8 cellular contexts compared by ENCODE assay signal in genomic region chr5:109743770-109744212, GRCh38. TPM values are rescaled to one million over a fixed set of nuclear protein-coding genes. Genes with fewer than 3 reads are reported as not detected.
DNase-seq lines count a peak whose midpoint lies in the region; ATAC-seq and TF ChIP-seq lines count a peak whose summit lies in the region.

No MANE protein-coding gene starts in this region.

- H3K4me1 Mint-ChIP-seq in CD8-positive, alpha-beta T cell (ENCODE audit: low read depth), result peaks cover 79% of the 10 kb centered on the region
- H3K4me1 Mint-ChIP-seq in activated CD4-positive, alpha-beta T cell treated with anti-CD3 and anti-CD28 coated beads for 36 hours, result peaks cover 48% of the 10 kb centered on the region

- 0 out of 2 replicates have a peak, but pooled peaks cover 2% of the 10 kb centered on the region for H4K20me1 ChIP-seq in MM.1S (ENCODE audit: insufficient read depth, low read length)

- ATAC-seq in right lobe of liver, result peak; percentile 57 to 80 (median 68)
- ATAC-seq in CD8-positive, alpha-beta T cell, result no peak
- no peak for ATAC-seq in activated CD4-positive, alpha-beta T cell treated with anti-CD3 and anti-CD28 coated beads for 36 hours

- H3K9me2 ChIP-seq in MM.1S (replicated peaks; ENCODE audit: insufficient read depth, low read length), result no peaks in the 10 kb centered on the region

- no peak overlapping the region for H2AFZ ChIP-seq in MM.1S (ENCODE audit: low read length)

- H3K9me3 ChIP-seq in MM.1S (replicated peaks; ENCODE audit: insufficient read depth, low read length) (no peaks in the 10 kb centered on the region), right lobe of liver (no peaks in the 10 kb centered on the region), thyroid gland (no peaks in the 10 kb centered on the region)
- H3K9me3 ChIP-seq in CD8-positive, alpha-beta T cell (ENCODE audit: low read length), result no peaks in the 10 kb centered on the region

- peaks cover 58% of the 10 kb centered on the region for H3K4me1 ChIP-seq in MM.1S (ENCODE audit: low read length)
- peaks cover 0 to 18% (median 2%) of the 10 kb centered on the region in 4 donors for H3K4me1 ChIP-seq in right lobe of liver
- peaks cover 33% of the 10 kb centered on the region for H3K4me1 ChIP-seq in CD8-positive, alpha-beta T cell (ENCODE audit: insufficient read depth, low read length)
- H3K4me1 ChIP-seq in thyroid gland, result peaks cover 16 to 25% of the 10 kb centered on the region in 2 donors

- intact Hi-C loops in right lobe of liver (cut with DNase I) (no loop called here), thyroid gland (cut with DNase I) (no loop called here)
- intact Hi-C loops in CD8-positive, alpha-beta T cell (cut with DNase I, micrococcal nuclease), result no loop called here
- intact Hi-C loops in activated CD4-positive, alpha-beta T cell treated with anti-CD3 and anti-CD28 coated beads for 36 hours (cut with DNase I, micrococcal nuclease), result no loop called here

- H3K27me3 Mint-ChIP-seq in CD8-positive, alpha-beta T cell (ENCODE audit: low read depth), result no peaks in the 10 kb centered on the region
- H3K27me3 Mint-ChIP-seq in activated CD4-positive, alpha-beta T cell treated with anti-CD3 and anti-CD28 coated beads for 36 hours, result no peaks in the 10 kb centered on the region

- H3K27me3 ChIP-seq in MM.1S (replicated peaks; ENCODE audit: insufficient read depth, low read length), result no peaks in the 10 kb centered on the region
- no peaks in the 10 kb centered on the region for H3K27me3 ChIP-seq in right lobe of liver
- H3K27me3 ChIP-seq in CD8-positive, alpha-beta T cell (ENCODE audit: insufficient read depth, low read length), result no peaks in the 10 kb centered on the region
- no peaks in the 10 kb centered on the region for H3K27me3 ChIP-seq in thyroid gland

- H3K27ac ChIP-seq in MM.1S (ENCODE audit: low read length), result peak overlapping the region; percentile 85
- H3K27ac ChIP-seq in right lobe of liver, result peak overlapping the region in 2 of 3 donors; percentile 2 to 36
- H3K27ac ChIP-seq in CD8-positive, alpha-beta T cell (ENCODE audit: low read depth, low read length), result no peak overlapping the region
- H3K27ac ChIP-seq in thyroid gland, result no peak overlapping the region

- H3K79me2 ChIP-seq in MM.1S (ENCODE audit: low read length), result peaks cover 95% of the 10 kb centered on the region

- H3K4me3 ChIP-seq in MM.1S (ENCODE audit: low read length), result peak overlapping the region; percentile 46; the same call in 1 of the 2 replicates
- H3K4me3 ChIP-seq in right lobe of liver, result no peak overlapping the region
- H3K4me3 ChIP-seq in CD8-positive, alpha-beta T cell (ENCODE audit: low read depth, low read length), result no peak overlapping the region
- no peak overlapping the region for H3K4me3 ChIP-seq in thyroid gland (replicated peaks in 1 of 3)

- no peak overlapping the region for H3K4me3 Mint-ChIP-seq in CD8-positive, alpha-beta T cell
- no peak overlapping the region for H3K4me3 Mint-ChIP-seq in activated CD4-positive, alpha-beta T cell treated with anti-CD3 and anti-CD28 coated beads for 36 hours

- H3K9me3 Mint-ChIP-seq in CD8-positive, alpha-beta T cell, result no peaks in the 10 kb centered on the region
- H3K9me3 Mint-ChIP-seq in activated CD4-positive, alpha-beta T cell treated with anti-CD3 and anti-CD28 coated beads for 36 hours (ENCODE audit: low read depth), result no peaks in the 10 kb centered on the region

- H3K36me3 ChIP-seq in MM.1S (replicated peaks; ENCODE audit: insufficient read depth, low read length) (peaks cover 9% of the 10 kb centered on the region; the same call in 1 of the 2 replicates), right lobe of liver (no peaks in the 10 kb centered on the region), thyroid gland (no peaks in the 10 kb centered on the region)
- H3K36me3 ChIP-seq in CD8-positive, alpha-beta T cell (ENCODE audit: insufficient read depth, low read length), result no peaks in the 10 kb centered on the region

- no peak for TF ChIP-seq POLR2A in right lobe of liver (IDR thresholded peaks at IDR 0.05)
- TF ChIP-seq POLR2A in thyroid gland (IDR thresholded peaks at IDR 0.05), result no peak

- WGBS in right lobe of liver (ENCODE audit: insufficient coverage, low coverage, low lambda C conversion rate, missing lambda C conversion rate), result 34% methylated on average over 3 of the region's 3 CpGs
- 65 to 66% methylated on average over 3 of the region's 3 CpGs for WGBS in thyroid gland, 2 donors

- peaks cover 68% of the 10 kb centered on the region for H3K36me3 Mint-ChIP-seq in CD8-positive, alpha-beta T cell
- peaks cover 29% of the 10 kb centered on the region for H3K36me3 Mint-ChIP-seq in activated CD4-positive, alpha-beta T cell treated with anti-CD3 and anti-CD28 coated beads for 36 hours (ENCODE audit: low read depth)

- POLR2A ChIA-PET in CD8-positive, alpha-beta T cell (lab: Charles Lee), result no interaction called here
- POLR2A ChIA-PET in activated CD4-positive, alpha-beta T cell treated with anti-CD3 and anti-CD28 coated beads for 36 hours (lab: Charles Lee), result no interaction called here

- TF ChIP-seq CTCF in AG09319 (IDR thresholded peaks at IDR 0.05; ENCODE audit: low read depth, low read length), result no peak
- TF ChIP-seq CTCF in MM.1S (IDR thresholded peaks at IDR 0.05; ENCODE audit: low read length), result no peak
- TF ChIP-seq CTCF in right lobe of liver (IDR thresholded peaks at IDR 0.05), result no peak
- no peak for TF ChIP-seq CTCF in CD8-positive, alpha-beta T cell (IDR thresholded peaks at IDR 0.05)
- no peak for TF ChIP-seq CTCF in thyroid gland (IDR thresholded peaks at IDR 0.05)

- CTCF ChIA-PET in CD8-positive, alpha-beta T cell (lab: Charles Lee), result no interaction called here
- CTCF ChIA-PET in activated CD4-positive, alpha-beta T cell treated with anti-CD3 and anti-CD28 coated beads for 36 hours (lab: Charles Lee), result no interaction called here

- 0 out of 2 replicates have a peak overlapping the region, but pooled peaks have one; percentile 26 for H3K9ac ChIP-seq in MM.1S (ENCODE audit: low read length)

- no peak overlapping the region for H3K27ac Mint-ChIP-seq in CD8-positive, alpha-beta T cell
- H3K27ac Mint-ChIP-seq in activated CD4-positive, alpha-beta T cell treated with anti-CD3 and anti-CD28 coated beads for 36 hours, result no peak overlapping the region

- DNase-seq in AG09319 (ENCODE audit: extremely low read depth, low read depth), result peak; percentile 18
- no peak for DNase-seq in MM.1S
- peak; percentile 29 for DNase-seq in dermis blood vessel endothelial cell
- no peak for DNase-seq in right lobe of liver
- no peak for DNase-seq in CD8-positive, alpha-beta T cell
- DNase-seq in activated CD4-positive, alpha-beta T cell treated with anti-CD3 and anti-CD28 coated beads for 36 hours, result no peak
- no peak for DNase-seq in activated effector memory CD4-positive, alpha-beta T cell treated with Interleukin-2 at 50 U/mL for 16 hours
- no peak for DNase-seq in thyroid gland

- peaks cover 50% of the 10 kb centered on the region for H3F3A ChIP-seq in MM.1S (ENCODE audit: insufficient read depth, low read length)

- peak overlapping the region; percentile 86 for H3K4me2 ChIP-seq in MM.1S (ENCODE audit: low read depth, low read length)

RNA-seq across cellular contexts. Expression of gene MAN2A1, which starts 54.1 kb away (rescaled TPM):
- total RNA-seq in dermis blood vessel endothelial cell, result 89.2 and 110 TPM in 2 replicates
- 10 to 100 TPM; 48.1 to 68.8 (median 61.9) TPM for total RNA-seq in right lobe of liver
- total RNA-seq in CD8-positive, alpha-beta T cell, result 10 to 100 TPM; 57.6 to 60.8 TPM
- total RNA-seq in activated CD4-positive, alpha-beta T cell treated with anti-CD3 and anti-CD28 coated beads for 36 hours, result 10 to 100 TPM; 33.4 to 33.6 TPM
- 10 to 100 TPM; 53.1 to 83.6 (median 59.3) TPM for total RNA-seq in thyroid gland

Comparison
In these comparisons a context has a peak if more than half of its experiments do, and no peak if none do; other contexts are left out.
1. DNase-seq: peak in AG09319 (single experiment) and dermis blood vessel endothelial cell (single experiment); none in MM.1S (single experiment), right lobe of liver (0 of 3), CD8-positive, alpha-beta T cell (0 of 7), activated CD4-positive, alpha-beta T cell treated with anti-CD3 and anti-CD28 coated beads for 36 hours (single experiment), activated effector memory CD4-positive, alpha-beta T cell treated with Interleukin-2 at 50 U/mL for 16 hours (single experiment) and thyroid gland (0 of 2).
2. H3K27ac ChIP-seq: peak in MM.1S (single experiment) and right lobe of liver (2 of 3); none in CD8-positive, alpha-beta T cell (single experiment) and thyroid gland (0 of 3).
3. ATAC-seq: peak in right lobe of liver (4 of 4); none in CD8-positive, alpha-beta T cell (single experiment) and activated CD4-positive, alpha-beta T cell treated with anti-CD3 and anti-CD28 coated beads for 36 hours (single experiment).